ENCODE assay signal across 9 cellular contexts in genomic region chr5:168086104-168086610, GRCh38.
DNase-seq lines count a peak whose midpoint lies in the region; ATAC-seq and TF ChIP-seq lines count a peak whose summit lies in the region.
"Had no signal": no experiment of that assay in that cellular context is flagged by ENCODE, and none has a peak within 500 bp of the region (broad histone marks: within the 10 kb centered on the region; RNA-seq: fewer than 3 reads in every experiment).

No MANE protein-coding gene starts in this region.

- intact Hi-C loops in esophagus squamous epithelium (cut with DNase I), result no loop called here

- no peak overlapping the region for H3K4me3 Mint-ChIP-seq in H9

- no peak overlapping the region for H2AFZ ChIP-seq in H9 (ENCODE audit: low read length)

- no peaks in the 10 kb centered on the region for H4K20me1 ChIP-seq in H9 (ENCODE audit: control insufficient read depth, insufficient read depth, insufficient read length)

- no peak overlapping the region for H4K5ac ChIP-seq in H9 (ENCODE audit: insufficient read length, low read depth, low read length)

- H3K23ac ChIP-seq in H9 (ENCODE audit: insufficient read length, low read depth, low read length), result no peak overlapping the region

- no peak overlapping the region for H3K4ac ChIP-seq in H9 (ENCODE audit: low read depth, low read length)

- no peak overlapping the region for H3K9ac ChIP-seq in H9 (ENCODE audit: extremely low read depth, insufficient read length, low read length)

- peaks cover 6% of the 10 kb centered on the region in 2 experiments for H3K4me1 Mint-ChIP-seq in H9

- no peak overlapping the region for H4K91ac ChIP-seq in H9 (ENCODE audit: insufficient read length, low read depth, low read length)

- TF ChIP-seq CTCF in AG04449 (IDR thresholded peaks at IDR 0.05; ENCODE audit: insufficient read depth, low read length, missing control alignments), result peak; percentile 23
- peak; percentile 33; the same call in 2 of the 3 replicates for TF ChIP-seq CTCF in H9 (conservative IDR thresholded peaks at IDR 0.05)
- TF ChIP-seq CTCF in esophagus squamous epithelium (IDR thresholded peaks at IDR 0.05), result peak in 2 of 6 experiments; percentile 17 to 22

- no peak overlapping the region for H2BK120ac ChIP-seq in H9 (ENCODE audit: low read depth, low read length, poor library complexity, severe bottlenecking)

- CTCF ChIA-PET in AG04449 (lab: Yijun Ruan, JAX), result interaction anchor here (0.5 to 1.3 kb wide), 3 partner anchors 134 to 510 kb away, joined by 3 to 5 read pairs (median 3); no protein-coding TSS in a partner anchor

- H3K23me2 ChIP-seq in H9 (ENCODE audit: insufficient read length, low read depth, low read length, poor library complexity, severe bottlenecking), result no peaks in the 10 kb centered on the region

- H3K27ac Mint-ChIP-seq in H9, result no peak overlapping the region

- H3K4me1 ChIP-seq in H9 (ENCODE audit: insufficient read depth, low read length) (no peaks in the 10 kb centered on the region), SJSA1 (replicated peaks) (peaks cover 28% of the 10 kb centered on the region), esophagus squamous epithelium (peaks cover 0 to 16% (median 3%) of the 10 kb centered on the region in 3 donors)

- H4K8ac ChIP-seq in H9 (replicated peaks; ENCODE audit: insufficient read length, low read depth, low read length), result no peak overlapping the region

- H3K4me3 ChIP-seq in AG04449 (ENCODE audit: low read depth, low read length) (no peak overlapping the region), SJSA1 (no peak overlapping the region), esophagus squamous epithelium (no peak overlapping the region)

- no peak overlapping the region for H3K18ac ChIP-seq in H9 (ENCODE audit: insufficient read length, low read depth, low read length)

- H3T11ph ChIP-seq in H9 (ENCODE audit: low read length), result no peak overlapping the region

- H2BK12ac ChIP-seq in H9 (ENCODE audit: insufficient read length, low read depth, low read length), result no peak overlapping the region

- no peak overlapping the region for H3K4me2 ChIP-seq in H9 (ENCODE audit: insufficient read depth, insufficient read length, low read length)

- H2BK5ac ChIP-seq in H9 (ENCODE audit: insufficient read length, low read length), result no peak overlapping the region

- H2BK15ac ChIP-seq in H9 (ENCODE audit: low read depth, low read length), result no peak overlapping the region

- ATAC-seq in left lobe of liver, result peak; percentile 84
- no peak for ATAC-seq in HG03460 (IDR thresholded peaks at IDR 0.05; ENCODE audit: unreplicated experiment)
- ATAC-seq in HG03135 (IDR thresholded peaks at IDR 0.05; ENCODE audit: unreplicated experiment), result no peak

- DNase-seq in AG04449 (ENCODE audit: low read depth, low spot score) (peak; percentile 75), H9 (no peak), SJSA1 (ENCODE audit: low read depth in 1 of 2, low spot score in 2 of 2) (peak; percentile 92 to 97), left lobe of liver (ENCODE audit: low spot score) (no peak), activated T-cell treated with anti-CD3 and anti-CD28 coated beads for 4 hours (no peak), esophagus squamous epithelium (lab: John Stamatoyannopoulos, UW) (no peak)
- DNase-seq: cerebellar nuclear complex had no signal

- no CpG with 5 or more reads among the region's 11 CpGs for WGBS in H9 (ENCODE audit: extremely low coverage, insufficient read length, low lambda C conversion rate)
- 34 to 58% methylated on average over 7 to 9 of the region's 11 CpGs for WGBS in esophagus squamous epithelium, 2 donors

- H3K27me3 Mint-ChIP-seq in H9 (ENCODE audit: low read depth), result peaks cover 17% of the 10 kb centered on the region

- no peak overlapping the region for H3K14ac ChIP-seq in H9 (ENCODE audit: insufficient read depth, low read length)

- TF ChIP-seq POLR2A in esophagus squamous epithelium (IDR thresholded peaks at IDR 0.05), result no peak

- peaks cover 5 to 17% (median 11%) of the 10 kb centered on the region in 3 experiments for H3K36me3 Mint-ChIP-seq in H9 (ENCODE audit: insufficient read depth in 1 of 3, low read depth in 3 of 3)

- no peak overlapping the region for H2AK5ac ChIP-seq in H9 (ENCODE audit: insufficient read length, low read length)

- no peaks in the 10 kb centered on the region for H3K9me3 ChIP-seq in H9 (ENCODE audit: control insufficient read depth, low read depth, low read length)
- no peaks in the 10 kb centered on the region for H3K9me3 ChIP-seq in SJSA1 (replicated peaks)
- no peaks in the 10 kb centered on the region for H3K9me3 ChIP-seq in esophagus squamous epithelium

- H3K9me3 Mint-ChIP-seq in H9, result peaks cover 19 to 22% of the 10 kb centered on the region in 2 experiments

- POLR2A ChIA-PET in AG04449 (lab: Yijun Ruan, JAX), result no interaction called here

- H3K27me3 ChIP-seq in H9 (ENCODE audit: insufficient read depth, low read length) (no peaks in the 10 kb centered on the region), SJSA1 (replicated peaks) (no peaks in the 10 kb centered on the region), esophagus squamous epithelium (no peaks in the 10 kb centered on the region)

- no peak overlapping the region for H3K56ac ChIP-seq in H9 (ENCODE audit: insufficient read length, low read depth, low read length)

- H3K79me1 ChIP-seq in H9 (ENCODE audit: insufficient read depth, low read depth, low read length, poor library complexity, severe bottlenecking), result no peaks in the 10 kb centered on the region

- H3K27ac ChIP-seq in H9 (ENCODE audit: insufficient read length, low read depth, low read length) (no peak overlapping the region), SJSA1 (peak overlapping the region; percentile 75), esophagus squamous epithelium (no peak overlapping the region)

- no peak overlapping the region for H2BK20ac ChIP-seq in H9 (ENCODE audit: low read depth, low read length, poor library complexity, severe bottlenecking)

- no peaks in the 10 kb centered on the region for H3K79me2 ChIP-seq in H9 (ENCODE audit: insufficient read depth, low read length)

- H3K36me3 ChIP-seq in SJSA1 (peaks cover 5% of the 10 kb centered on the region), esophagus squamous epithelium (no peaks in the 10 kb centered on the region)

Comparison
In these comparisons a context has a peak if more than half of its experiments do, and no peak if none do; other contexts are left out.
1. DNase-seq: peak in AG04449 (single experiment) and SJSA1 (2 of 2); none in H9 (single experiment), left lobe of liver (single experiment), activated T-cell treated with anti-CD3 and anti-CD28 coated beads for 4 hours (single experiment) and esophagus squamous epithelium (single experiment).